ENCODE assay signal across 8 cellular contexts in genomic region chr14:101761032-101761880, GRCh38. TPM values are rescaled to one million over a fixed set of nuclear protein-coding genes. Genes with fewer than 3 reads are reported as not detected.
DNase-seq lines count a peak whose midpoint lies in the region; ATAC-seq and TF ChIP-seq lines count a peak whose summit lies in the region.

Gene PPP2R5C (plus strand): TSS chr14:101761709. CDS start chr14:101761894, 185 bp downstream.

- peaks cover 0 to 28% (median 5%) of the 10 kb centered on the region in 3 donors for H3K36me3 Mint-ChIP-seq in naive thymus-derived CD8-positive, alpha-beta T cell
- peaks cover 25% of the 10 kb centered on the region for H3K36me3 Mint-ChIP-seq in stimulated activated memory B cell treated with anti-CD40 and anti-IgM and Interleukin-4, amounts not matched to agents 10 μg/mL and 1 μg/mL and 100 μg/mL, for 72 hours

- no peaks in the 10 kb centered on the region for H3K9me3 Mint-ChIP-seq in naive thymus-derived CD8-positive, alpha-beta T cell
- H3K9me3 Mint-ChIP-seq in stimulated activated memory B cell treated with anti-CD40 and anti-IgM and Interleukin-4, amounts not matched to agents 10 μg/mL and 1 μg/mL and 100 μg/mL, for 72 hours, result no peaks in the 10 kb centered on the region

- H3K4me3 Mint-ChIP-seq in naive thymus-derived CD8-positive, alpha-beta T cell, result peak within 1 kb of the TSS; percentile 87 to 98 (median 93)
- peak within 1 kb of the TSS; percentile 92 for H3K4me3 Mint-ChIP-seq in stimulated activated memory B cell treated with anti-CD40 and anti-IgM and Interleukin-4, amounts not matched to agents 10 μg/mL and 1 μg/mL and 100 μg/mL, for 72 hours

- H3K4me1 Mint-ChIP-seq in naive thymus-derived CD8-positive, alpha-beta T cell, result peaks cover 14 to 36% (median 26%) of the 10 kb centered on the region in 4 donors
- H3K4me1 Mint-ChIP-seq in stimulated activated memory B cell treated with anti-CD40 and anti-IgM and Interleukin-4, amounts not matched to agents 10 μg/mL and 1 μg/mL and 100 μg/mL, for 72 hours, result peaks cover 35% of the 10 kb centered on the region

- peak within 1 kb of the TSS; percentile 88 for H3K27ac ChIP-seq in RWPE1

- H3K27ac Mint-ChIP-seq in naive thymus-derived CD8-positive, alpha-beta T cell, result peak within 1 kb of the TSS; percentile 43 to 96 (median 92)
- peak within 1 kb of the TSS; percentile 79 for H3K27ac Mint-ChIP-seq in stimulated activated memory B cell treated with anti-CD40 and anti-IgM and Interleukin-4, amounts not matched to agents 10 μg/mL and 1 μg/mL and 100 μg/mL, for 72 hours

- no peaks in the 10 kb centered on the region for H3K27me3 Mint-ChIP-seq in naive thymus-derived CD8-positive, alpha-beta T cell
- no peaks in the 10 kb centered on the region for H3K27me3 Mint-ChIP-seq in stimulated activated memory B cell treated with anti-CD40 and anti-IgM and Interleukin-4, amounts not matched to agents 10 μg/mL and 1 μg/mL and 100 μg/mL, for 72 hours

- POLR2A ChIA-PET in RWPE1 (lab: Yijun Ruan, JAX; ENCODE audit: low non-redundant PET), result no interaction called here
- POLR2A ChIA-PET in naive thymus-derived CD8-positive, alpha-beta T cell (lab: Charles Lee), result interaction anchor here (0.7 to 3.4 kb wide), 15 partner anchors 10 to 1215 kb away, joined by 3 to 21 read pairs (median 9); no protein-coding TSS in a partner anchor

- DNase-seq in DMS53 (lab: John Stamatoyannopoulos, UW), result peak; percentile 90
- DNase-seq in KG1 (lab: John Stamatoyannopoulos, UW), result peak; percentile 59
- peak; percentile 94 for DNase-seq in RWPE1 (ENCODE audit: low spot score)
- DNase-seq in activated T-helper 1 cell treated with anti-CD3 and anti-CD28 coated beads, Interleukin-2, amount 50 U/mL, for 16 hours (ENCODE audit: low read depth in 1 of 2, low spot score in 1 of 2), result peak; percentile 69 to 82
- DNase-seq in fibroblast of gingiva (ENCODE audit: low read depth), result peak; percentile 89
- peak; percentile 80 to 94 (median 89) for DNase-seq in naive thymus-derived CD8-positive, alpha-beta T cell

- ATAC-seq in GM21723 (IDR thresholded peaks at IDR 0.05; ENCODE audit: unreplicated experiment), result peak; percentile 65
- ATAC-seq in naive thymus-derived CD8-positive, alpha-beta T cell, result peak; percentile 71 to 73
- peak; percentile 89 for ATAC-seq in stimulated activated memory B cell treated with anti-CD40 and anti-IgM and Interleukin-4, amounts not matched to agents 10 μg/mL and 1 μg/mL and 100 μg/mL, for 72 hours

- CTCF ChIA-PET in RWPE1 (lab: Yijun Ruan, JAX), result interaction anchor here (0.7 kb wide), 1 partner anchor 166 kb away, joined by 3 read pairs; no protein-coding TSS in a partner anchor

- TF ChIP-seq CTCF in RWPE1 (conservative IDR thresholded peaks at IDR 0.05; ENCODE audit: low read depth), result no peak

RNA-seq across cellular contexts. Expression of gene PPP2R5C, which starts in this region (rescaled TPM):
- 100 to 1,000 TPM; 411 to 418 TPM for total RNA-seq in naive thymus-derived CD8-positive, alpha-beta T cell
- 100 to 1,000 TPM; 143 to 237 (median 172) TPM for polyA plus RNA-seq in naive thymus-derived CD8-positive, alpha-beta T cell

Comparison
In these comparisons a context has a peak if more than half of its experiments do, and no peak if none do; other contexts are left out.
1. Peak in every context shown above with its lines: DNase-seq, ATAC-seq and H3K27ac ChIP-seq.